16 cellular contexts compared by ENCODE assay signal in the genomic region with DNA sequence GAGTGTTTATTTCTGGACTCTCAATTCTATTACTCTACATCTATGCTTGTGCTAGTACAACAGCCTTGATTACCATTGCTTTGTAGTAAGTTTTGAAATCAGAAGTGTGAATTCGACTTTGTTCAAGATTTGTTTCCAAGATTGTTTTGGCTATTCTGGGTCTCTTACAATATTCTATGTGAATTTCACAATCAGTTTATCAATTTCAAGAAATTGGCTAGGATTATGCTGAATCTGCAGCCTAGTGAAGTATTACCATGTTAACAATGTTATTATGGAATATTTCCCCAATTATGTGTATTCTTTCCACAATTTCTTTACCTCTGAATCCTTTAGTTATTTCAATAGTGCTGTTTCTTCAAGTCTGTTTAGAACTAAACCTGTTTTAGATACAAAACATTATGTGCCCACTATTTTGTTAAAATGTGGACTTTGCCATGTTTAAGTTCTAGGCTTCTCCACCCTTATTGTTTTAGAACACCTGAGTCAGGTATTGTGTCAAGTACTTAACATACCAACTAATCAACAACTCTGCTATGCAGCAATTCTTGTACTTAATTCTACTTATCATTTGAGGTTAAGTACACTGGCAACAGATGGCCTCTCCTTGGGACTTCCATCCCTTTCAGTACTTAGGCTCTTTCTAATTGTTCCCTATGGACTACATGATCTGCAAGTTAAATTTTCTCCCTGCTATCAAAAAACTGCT. TPM values are rescaled to one million over a fixed set of nuclear protein-coding genes. Genes with fewer than 3 reads are reported as not detected.
A peak's percentile ranks its signal among the peaks of the same experiment; 100 is the strongest.
DNase-seq lines count a peak whose midpoint lies in the region; ATAC-seq, FAIRE-seq and TF ChIP-seq lines count a peak whose summit lies in the region.
"Had no signal": no experiment of that assay in that cellular context is flagged by ENCODE, and none has a peak within 500 bp of the region (broad histone marks: within the 10 kb centered on the region; RNA-seq: fewer than 3 reads in every experiment).

No MANE protein-coding gene starts in this region.

- no peak overlapping the region for H3K27ac ChIP-seq in Panc1 (ENCODE audit: low read length)
- no peak overlapping the region for H3K27ac ChIP-seq in lung (ENCODE audit: low read depth in 1 of 2, low read length in 1 of 2)
- H3K27ac ChIP-seq: esophagus muscularis mucosa, HL-60, right atrium auricular region, suprapubic skin had no signal

- H3K27me3 ChIP-seq in Panc1 (ENCODE audit: control insufficient read depth, insufficient read depth, low read length) (no peaks in the 10 kb centered on the region), lung (ENCODE audit: control insufficient read depth, insufficient read depth) (no peaks in the 10 kb centered on the region)
- H3K27me3 ChIP-seq: esophagus muscularis mucosa, right atrium auricular region, suprapubic skin had no signal

- intact Hi-C loops in Panc1 (cut with micrococcal nuclease; ENCODE audit: unreplicated experiment) = no loop called here

- CTCF ChIA-PET in Panc1 (lab: Charles Lee) = no interaction called here

- TF ChIP-seq CTCF in D721Med (IDR thresholded peaks at IDR 0.05; ENCODE audit: insufficient read depth, missing control alignments) (no peak), Panc1 (IDR thresholded peaks at IDR 0.05) (no peak), lung (IDR thresholded peaks at IDR 0.05; ENCODE audit: control extremely low read depth, extremely low read depth) (no peak)

- POLR2A ChIA-PET in Panc1 (lab: Charles Lee) = no interaction called here

- FAIRE-seq in D721Med (lab: Jason Lieb, UNC) (peak; percentile 95), GM19239 (lab: Jason Lieb, UNC) (peak; percentile 26)

- in situ Hi-C loops in Panc1 (cut with HindIII; ENCODE audit: low pct_unique_long_range_greater_than_20kb, low sequenced_read_pairs) = no loop called here

- BruUV-seq in Panc1 (replicated peaks; lab: Mats Ljungman, UMichigan) = no TSS peak

- H3K4me1 ChIP-seq in Panc1 (ENCODE audit: control insufficient read depth, insufficient read depth, low read length) (peaks cover under 1% of the 10 kb centered on the region; the same call in 1 of the 2 replicates), lung (ENCODE audit: control insufficient read depth in 2 of 2, insufficient read depth in 2 of 2, low read length in 2 of 2) (peaks cover 0 to 3% of the 10 kb centered on the region in 2 donors)
- H3K4me1 ChIP-seq: suprapubic skin had no signal

- H3K9me3 ChIP-seq in Panc1 (ENCODE audit: control insufficient read depth, insufficient read depth, low read depth, low read length) = no peaks in the 10 kb centered on the region
- H3K9me3 ChIP-seq in lung (ENCODE audit: control insufficient read depth in 2 of 2, insufficient read depth in 1 of 2, low read length in 1 of 2) = no peaks in the 10 kb centered on the region
- H3K9me3 ChIP-seq: esophagus muscularis mucosa, mucosa of descending colon, right atrium auricular region, suprapubic skin had no signal

- 59 to 76% methylated on average over 1 of the region's 1 CpG for WGBS in lung, 2 donors

- ATAC-seq in Panc1 = peak; percentile 46
- ATAC-seq in lung (ENCODE audit: insufficient read depth, low FRiP score) = peak; percentile 8
- ATAC-seq: mucosa of descending colon had no signal

- H3K36me3 ChIP-seq in Panc1 (ENCODE audit: control insufficient read depth, insufficient read depth, low read length) = peaks cover 27% of the 10 kb centered on the region
- H3K36me3 ChIP-seq in lung (ENCODE audit: control insufficient read depth in 2 of 2, insufficient read depth in 2 of 2, low read length in 2 of 2) = peaks cover 17 to 23% of the 10 kb centered on the region in 2 donors

- no peak overlapping the region for H3K4me3 ChIP-seq in Panc1 (ENCODE audit: low read depth in 2 of 2, low read length in 2 of 2)
- no peak overlapping the region for H3K4me3 ChIP-seq in lung
- H3K4me3 ChIP-seq: esophagus muscularis mucosa, mucosa of descending colon, right atrium auricular region, suprapubic skin had no signal

- no peak for DNase-seq in D721Med (ENCODE audit: insufficient read length, low spot score)
- no peak for DNase-seq in GM19239 (ENCODE audit: insufficient read length, low spot score)
- DNase-seq in Panc1 (ENCODE audit: low read depth, low spot score) = no peak
- no peak for DNase-seq in lung (ENCODE audit: low spot score)
- DNase-seq in dermis blood vessel endothelial cell = no peak
- no peak for DNase-seq in nucleus accumbens (lab: John Stamatoyannopoulos, UW)
- no peak for DNase-seq in T1000 (lab: John Stamatoyannopoulos, UW)
- DNase-seq: activated naive CD4-positive, alpha-beta T cell treated with Interleukin-2 at 50 U/mL for 16 hours; COR-L47; mucosa of descending colon; NCI-H1436 treated with DMSO at 0.1 percent for 48 hours; T-cell had no signal

RNA-seq across cellular contexts. Expression of gene SFPQ, which starts 19.3 kb away (rescaled TPM):
- total RNA-seq in Panc1 (2021; ENCODE audit: unreplicated experiment) (266 TPM), lung (100 to 1,000 TPM; 162 to 269 TPM), dermis blood vessel endothelial cell (276 and 355 TPM in 2 replicates)
- polyA plus RNA-seq in Panc1 (2012; ENCODE audit: insufficient read length) = 210 TPM
- polyA plus RNA-seq in lung = 100 to 1,000 TPM; 116 to 258 TPM
